In genomic region chr1:182391362-182392044, GRCh38 we compare ENCODE assay signal across 8 cellular contexts. TPM values are rescaled to one million over a fixed set of nuclear protein-coding genes. Genes with fewer than 3 reads are reported as not detected.
DNase-seq lines count a peak whose midpoint lies in the region; ATAC-seq lines count a peak whose summit lies in the region.

TSS of gene GLUL (minus strand) at chr1:182391790. CDS start at chr1:182388737, 3,053 bp downstream.

- H3K4me1 ChIP-seq in skeletal muscle tissue (ENCODE audit: control insufficient read depth in 3 of 3, insufficient read depth in 3 of 3, low read length in 3 of 3), result peaks cover 19 to 42% (median 27%) of the 10 kb centered on the region in 3 donors

- ATAC-seq in HG03045 (IDR thresholded peaks at IDR 0.05; ENCODE audit: unreplicated experiment), result peak; percentile 77

- peak within 1 kb of the TSS; percentile 89 to 97 (median 95) for H3K9ac ChIP-seq in skeletal muscle tissue (ENCODE audit: low read depth in 1 of 3, low read length in 3 of 3)

- DNase-seq in NK-92 treated with Interleukin-12 subunit alpha and Interleukin-12 subunit beta, amount 100 ng/mL, for 24 hours (lab: John Stamatoyannopoulos, UW), result peak; percentile 78
- no peak for DNase-seq in NK-92 (lab: John Stamatoyannopoulos, UW; ENCODE audit: unreplicated experiment)
- peak; percentile 64 for DNase-seq in NCI-H2081 treated with DMSO at 0.1 percent for 48 hours (lab: John Stamatoyannopoulos, UW)
- DNase-seq in UCSD-AML1 (lab: John Stamatoyannopoulos, UW; ENCODE audit: unreplicated experiment), result peak; percentile 96
- peak; percentile 95 to 97 for DNase-seq in T47D (ENCODE audit: low read depth in 1 of 2, low spot score in 1 of 2)

- H3K27me3 ChIP-seq in skeletal muscle tissue (ENCODE audit: control insufficient read depth in 3 of 3, insufficient read depth in 3 of 3, low read length in 3 of 3), result no peaks in the 10 kb centered on the region

- in situ Hi-C loops in T47D (cut with HindIII; ENCODE audit: low pct_unique_long_range_greater_than_20kb, low sequenced_read_pairs), result no loop called here

- H3K9me3 ChIP-seq in iPS-18c (ENCODE audit: control insufficient read depth, insufficient read depth, low read length) (no peaks in the 10 kb centered on the region), skeletal muscle tissue (ENCODE audit: control insufficient read depth in 3 of 3, low read length in 3 of 3) (no peaks in the 10 kb centered on the region)

- H3K4me3 ChIP-seq in iPS-18c (ENCODE audit: insufficient read depth, low read depth, low read length), result peak within 1 kb of the TSS; percentile 88
- peak within 1 kb of the TSS; percentile 92 to 94 (median 92) for H3K4me3 ChIP-seq in skeletal muscle tissue (ENCODE audit: low read length in 3 of 3)

- H3K27ac ChIP-seq in skeletal muscle tissue (ENCODE audit: low read depth, low read length), result peak within 1 kb of the TSS; percentile 97

- peaks cover 23 to 35% (median 32%) of the 10 kb centered on the region in 3 donors for H3K36me3 ChIP-seq in skeletal muscle tissue (ENCODE audit: control insufficient read depth in 3 of 3, insufficient read depth in 3 of 3, low read length in 3 of 3)

RNA-seq across cellular contexts. Expression of gene GLUL, which starts in this region (rescaled TPM):
- 435 TPM for total RNA-seq in skeletal muscle tissue
